In genomic region chr20:1467355-1468116, GRCh38 we compare ENCODE assay signal across 8 cellular contexts. TPM values are rescaled to one million over a fixed set of nuclear protein-coding genes. Genes with fewer than 3 reads are reported as not detected.
DNase-seq lines count a peak whose midpoint lies in the region; ATAC-seq, FAIRE-seq and TF ChIP-seq lines count a peak whose summit lies in the region.
"Had no signal": no experiment of that assay in that cellular context is flagged by ENCODE, and none has a peak within 500 bp of the region (broad histone marks: within the 10 kb centered on the region; RNA-seq: fewer than 3 reads in every experiment).

No MANE protein-coding gene starts in this region.

- TF ChIP-seq EP300 in H1 (IDR thresholded peaks at IDR 0.05; ENCODE audit: borderline replicate concordance in 1 of 2, low read depth in 2 of 2, low read length in 2 of 2), result no peak

- H3K36me3 ChIP-seq in HEK293 (ENCODE audit: control insufficient read depth in 2 of 2, insufficient read depth in 1 of 2, low read length in 2 of 2) (peaks cover 10 to 29% of the 10 kb centered on the region in 2 experiments), Panc1 (ENCODE audit: control insufficient read depth, insufficient read depth, low read length) (peaks cover 6% of the 10 kb centered on the region), H1 (ENCODE audit: control insufficient read depth in 2 of 4, insufficient read depth in 4 of 4, low read length in 3 of 4) (peaks cover 2 to 7% (median 6%) of the 10 kb centered on the region in 4 experiments; a peak in 5 of 8 replicates)

- no peak overlapping the region; a peak in 4 of 7 replicates for H3K9ac ChIP-seq in H1 (replicated peaks in 1 of 4; ENCODE audit: extremely low read depth in 1 of 4, low read depth in 3 of 4, low read length in 3 of 4)

- no peak overlapping the region for H2AK5ac ChIP-seq in H1 (ENCODE audit: low read depth, low read length)

- POLR2A ChIA-PET in HEK293 (lab: Yijun Ruan, JAX), result interaction anchor here (0.6 to 1.0 kb wide), 2 partner anchors 154 to 201 kb away, joined by 3 read pairs; partner anchors contain the start of gene SNPH
- POLR2A ChIA-PET in Panc1 (lab: Charles Lee), result interaction anchor here (1.1 kb wide), 1 partner anchor 76 kb away, joined by 14 read pairs; no protein-coding TSS in a partner anchor
- POLR2A ChIA-PET in H1 (lab: Charles Lee; ENCODE audit: partially characterized antibody), result interaction anchor here (1.1 to 2.1 kb wide), 9 partner anchors 17 to 161 kb away, joined by 3 to 7 read pairs (median 4); partner anchors contain the start of gene FKBP1A

- no peak overlapping the region for H2BK15ac ChIP-seq in H1 (ENCODE audit: low read length)

- H3K4me1 ChIP-seq in HEK293 (ENCODE audit: control insufficient read depth, insufficient read depth, low read length), result peaks cover 8% of the 10 kb centered on the region
- peaks cover 31% of the 10 kb centered on the region for H3K4me1 ChIP-seq in Panc1 (ENCODE audit: control insufficient read depth, insufficient read depth, low read length)
- H3K4me1 ChIP-seq in H1 (replicated peaks in 1 of 4; ENCODE audit: control insufficient read depth in 3 of 4, insufficient read depth in 4 of 4, low read length in 3 of 4), result peaks cover 3 to 14% (median 6%) of the 10 kb centered on the region in 4 experiments; a peak in 6 of 7 replicates

- no peak overlapping the region for H3K4me3 ChIP-seq in HEK293 (ENCODE audit: low read depth, low read length)
- H3K4me3 ChIP-seq in Panc1 (ENCODE audit: low read depth in 2 of 2, low read length in 2 of 2), result peak overlapping the region; percentile 52 to 88; a peak in 3 of 4 replicates
- peak overlapping the region in 3 of 4 experiments; percentile 2 to 33 (median 14); a peak in 2 of 8 replicates for H3K4me3 ChIP-seq in H1 (ENCODE audit: extremely low read depth in 1 of 4, insufficient read depth in 2 of 4, low read depth in 3 of 4, low read length in 4 of 4)

- DNase-seq in Panc1 (ENCODE audit: low read depth, low spot score), result no peak
- peak in 1 of 2 experiments; percentile 48 for DNase-seq in H1 (ENCODE audit: low read depth in 1 of 2, low spot score in 2 of 2)
- DNase-seq in neural crest cell (ENCODE audit: low read depth, low spot score), result no peak
- DNase-seq in COR-L47 (lab: John Stamatoyannopoulos, UW), result no peak
- no peak for DNase-seq in NCI-H1417 treated with DMSO at 0.1 percent for 48 hours (lab: John Stamatoyannopoulos, UW)
- DNase-seq in NCI-H187 (lab: John Stamatoyannopoulos, UW), result no peak

- no peak overlapping the region for H3K27ac ChIP-seq in HEK293 (ENCODE audit: extremely low read depth, low read depth, low read length)
- H3K27ac ChIP-seq in Panc1 (ENCODE audit: low read length), result peak overlapping the region; percentile 14; the same call in 1 of the 2 replicates
- no peak overlapping the region for H3K27ac ChIP-seq in H1 (ENCODE audit: low read depth, low read length)

- H2BK5ac ChIP-seq in H1 (ENCODE audit: low read depth, low read length), result no peak overlapping the region

- no peak overlapping the region for H4K91ac ChIP-seq in H1 (replicated peaks; ENCODE audit: insufficient read length, low read length)

- H3K9me3 ChIP-seq in HEK293 (ENCODE audit: control insufficient read depth, insufficient read depth, low read depth, low read length), result no peaks in the 10 kb centered on the region
- H3K9me3 ChIP-seq in Panc1 (ENCODE audit: control insufficient read depth, insufficient read depth, low read depth, low read length), result no peaks in the 10 kb centered on the region
- H3K9me3 ChIP-seq in H1 (ENCODE audit: insufficient read depth in 2 of 2, low read depth in 1 of 2, low read length in 1 of 2), result no peaks in the 10 kb centered on the region

- H2BK12ac ChIP-seq in H1 (ENCODE audit: low read depth, low read length), result peak overlapping the region; percentile 88; the same call in 1 of the 2 replicates

- H3K56ac ChIP-seq in H1 (replicated peaks; ENCODE audit: insufficient read length, low read depth, low read length), result no peak overlapping the region

- TF ChIP-seq CTCF in HEK293 (tag by site-specific recombination; IDR thresholded peaks at IDR 0.05) (no peak), Panc1 (IDR thresholded peaks at IDR 0.05) (no peak), H1 (IDR thresholded peaks at IDR 0.05; ENCODE audit: control extremely low read depth in 1 of 3, insufficient read depth in 1 of 3, low read depth in 1 of 3, low read length in 3 of 3) (no peak), neural crest cell (conservative IDR thresholded peaks at IDR 0.05) (no peak)

- peaks cover 6% of the 10 kb centered on the region for H3K23me2 ChIP-seq in H1 (ENCODE audit: low read depth, low read length)

- no peak overlapping the region for H3K23ac ChIP-seq in H1 (ENCODE audit: insufficient read length)

- H4K20me1 ChIP-seq in H1 (replicated peaks in 1 of 2; ENCODE audit: control insufficient read depth in 1 of 2, insufficient read depth in 2 of 2, low read length in 2 of 2), result peaks cover 2 to 11% of the 10 kb centered on the region in 2 experiments

- WGBS in H1 (ENCODE audit: extremely low coverage in 1 of 2, insufficient coverage in 1 of 2, insufficient read length in 1 of 2, insufficient replicate concordance in 2 of 2, low coverage in 1 of 2, low lambda C conversion rate in 2 of 2, missing lambda C conversion rate in 1 of 2), 2 experiments, result 82% methylated on average over 22 of the region's 22 CpGs; no CpG with 5 or more reads in 1 of the 2 experiments

- H4K8ac ChIP-seq in H1 (ENCODE audit: extremely low read depth, insufficient read depth, low read length), result no peak overlapping the region; the same call in 1 of the 2 replicates

- FAIRE-seq in H1 (lab: Jason Lieb, UNC), result no peak

- peaks cover 11% of the 10 kb centered on the region for H3K79me1 ChIP-seq in H1 (ENCODE audit: low read depth, low read length)

- H2BK120ac ChIP-seq in H1 (replicated peaks; ENCODE audit: low read depth, low read length), result no peak overlapping the region

- H2AFZ ChIP-seq in H1 (ENCODE audit: low read length), result peak overlapping the region; percentile 93

- no peaks in the 10 kb centered on the region for H3K27me3 ChIP-seq in Panc1 (ENCODE audit: control insufficient read depth, insufficient read depth, low read length)
- no peaks in the 10 kb centered on the region for H3K27me3 ChIP-seq in H1 (replicated peaks in 1 of 4; ENCODE audit: control insufficient read depth in 3 of 4, extremely low read depth in 1 of 4, insufficient read depth in 3 of 4, low read length in 3 of 4)

- H3K4me1 Mint-ChIP-seq in neural crest cell, result peaks cover 25% of the 10 kb centered on the region

- no peaks in the 10 kb centered on the region for H3K9me3 Mint-ChIP-seq in neural crest cell

- no peak overlapping the region for H3K4ac ChIP-seq in H1 (replicated peaks; ENCODE audit: insufficient read length, low read depth, low read length)

- peak overlapping the region; percentile 16 to 47 for H3K4me2 ChIP-seq in H1 (ENCODE audit: insufficient read depth in 1 of 2, low read depth in 2 of 2, low read length in 2 of 2)

- H4K5ac ChIP-seq in H1 (ENCODE audit: insufficient read length, low read depth, low read length), result no peak overlapping the region

- no peak for ATAC-seq in Panc1

- H3K18ac ChIP-seq in H1 (ENCODE audit: extremely low read depth, low read length), result peak overlapping the region; percentile 25; the same call in 1 of the 2 replicates

- no TSS peak for BruUV-seq in Panc1 (replicated peaks; lab: Mats Ljungman, UMichigan)

- no peak overlapping the region for H3K14ac ChIP-seq in H1 (ENCODE audit: insufficient read length)

- TF ChIP-seq POLR2A in H1 (IDR thresholded peaks at IDR 0.05; ENCODE audit: control extremely low read depth in 1 of 2, low read depth in 2 of 2, low read length in 2 of 2), result no peak

- intact Hi-C loops in Panc1 (cut with micrococcal nuclease; ENCODE audit: unreplicated experiment), result loop anchor here (2.0 to 5.0 kb wide), 2 partner anchors 140 to 349 kb away; partner anchors contain the start of genes PSMF1 and SDCBP2

- TF ChIP-seq RAD21 in H1 (IDR thresholded peaks at IDR 0.05 in 1 of 2, conservative IDR thresholded peaks at IDR 0.05 in 1 of 2; ENCODE audit: low read depth in 2 of 2, low read length in 2 of 2), result no peak

- H3K79me2 ChIP-seq in H1 (ENCODE audit: control insufficient read depth in 1 of 2, insufficient read depth in 2 of 2, low read length in 2 of 2), result peaks cover 9 to 37% of the 10 kb centered on the region in 2 experiments; a peak in 3 of 4 replicates

- H2BK20ac ChIP-seq in H1 (ENCODE audit: low read length), result peak overlapping the region; percentile 97; the same call in 1 of the 2 replicates

- H3K4me3 Mint-ChIP-seq in neural crest cell, result peak overlapping the region; percentile 87

- CTCF ChIA-PET in HEK293 (lab: Yijun Ruan, JAX), result interaction anchor here (0.6 to 5.0 kb wide), 24 partner anchors 9 to 310 kb away, joined by 3 to 60 read pairs (median 5); no protein-coding TSS in a partner anchor
- CTCF ChIA-PET in Panc1 (lab: Charles Lee), result interaction anchor here (0.5 to 4.1 kb wide), 2 partner anchors 36 to 153 kb away, joined by 10 to 16 read pairs; no protein-coding TSS in a partner anchor
- CTCF ChIA-PET in H1 (lab: Charles Lee; ENCODE audit: partially characterized antibody), result interaction anchor here (0.7 to 5.3 kb wide), 31 partner anchors 9 to 259 kb away, joined by 3 to 63 read pairs (median 5); partner anchors contain the start of gene FKBP1A

- H3K27me3 Mint-ChIP-seq in neural crest cell (ENCODE audit: low read depth), result peaks cover 18% of the 10 kb centered on the region

- no peak overlapping the region for H3K27ac Mint-ChIP-seq in neural crest cell (ENCODE audit: unreplicated experiment)

- no peaks in the 10 kb centered on the region for H3K36me3 Mint-ChIP-seq in neural crest cell (ENCODE audit: low read depth)

- in situ Hi-C loops in Panc1 (cut with HindIII; ENCODE audit: low pct_unique_long_range_greater_than_20kb, low sequenced_read_pairs), result no loop called here

RNA-seq across cellular contexts. Expression of gene NSFL1C, which starts 0.9 kb away (rescaled TPM):
- total RNA-seq in Panc1 (2021; ENCODE audit: unreplicated experiment), result 151 TPM
- polyA plus RNA-seq in Panc1 (2012; ENCODE audit: insufficient read length), result 146 TPM
- total RNA-seq in H1 (2021; fragmentation: NEBNext Ultra II Directional; extraction: Animal tissue kit (Norgen Biotek cat#: 25700)), result 87.4 and 98.0 TPM in 2 replicates
- polyA plus RNA-seq in H1 (2011; rRNA removed), result 21.6 and 21.8 TPM in 2 replicates
- 28.1 TPM for polyA plus RNA-seq in H1 (2011; cell fraction: cytosol; rRNA removed)
- polyA plus RNA-seq in H1 (2011; cell fraction: nucleus; rRNA removed), result 35.8 TPM
- polyA plus RNA-seq in H1 (2012, experiment 1 of 2), result 74.4 to 88.7 TPM (median 80.8 TPM) in 4 replicates
- 54.0 TPM for polyA plus RNA-seq in H1 (2012, experiment 2 of 2)
- 57.0 TPM for polyA plus RNA-seq in H1 (2013, experiment 1 of 2)
- 53.8 TPM for polyA plus RNA-seq in H1 (2013, experiment 2 of 2)
- polyA minus RNA-seq in H1 (2011; rRNA and poly(A)+ RNA removed), result 16.2 and 17.2 TPM in 2 replicates
- 9.6 TPM for polyA minus RNA-seq in H1 (2011; cell fraction: cytosol; rRNA and poly(A)+ RNA removed)
- 47.7 TPM for polyA minus RNA-seq in H1 (2011; cell fraction: nucleus; rRNA and poly(A)+ RNA removed)
- 93.9 and 97.7 TPM in 2 replicates for total RNA-seq in neural crest cell

RNA-seq across cellular contexts. Expression of gene SIRPB2, which starts 23.7 kb away (rescaled TPM):
- total RNA-seq in Panc1 (2021; ENCODE audit: unreplicated experiment) (not detected), neural crest cell (not detected in 2 replicates)
- polyA plus RNA-seq in Panc1 (2012; ENCODE audit: insufficient read length), result not detected
- 0.28 TPM in 1 of 2 replicates, not detected in the other for total RNA-seq in H1 (2021; fragmentation: NEBNext Ultra II Directional; extraction: Animal tissue kit (Norgen Biotek cat#: 25700))
- not detected in 2 replicates for polyA plus RNA-seq in H1 (2011; rRNA removed)
- polyA plus RNA-seq in H1 (2011; cell fraction: cytosol; rRNA removed), result 0.03 TPM
- not detected for polyA plus RNA-seq in H1 (2011; cell fraction: nucleus; rRNA removed)
- not detected in 4 replicates for polyA plus RNA-seq in H1 (2012, experiment 1 of 2)
- polyA plus RNA-seq in H1 (2012, experiment 2 of 2), result not detected
- not detected for polyA plus RNA-seq in H1 (2013, experiment 1 of 2)
- not detected for polyA plus RNA-seq in H1 (2013, experiment 2 of 2)
- polyA minus RNA-seq in H1 (2011; rRNA and poly(A)+ RNA removed), result 0.73 TPM in 1 of 2 replicates, not detected in the other
- not detected for polyA minus RNA-seq in H1 (2011; cell fraction: cytosol; rRNA and poly(A)+ RNA removed)
- polyA minus RNA-seq in H1 (2011; cell fraction: nucleus; rRNA and poly(A)+ RNA removed), result not detected
- total RNA-seq: NCI-H460 had no signal
